In genomic region chr7:80929619-80930018, GRCh38 we compare ENCODE assay signal across 1 cellular context.
TF ChIP-seq lines count a peak whose summit lies in the region.

No MANE protein-coding gene starts in this region.

TF ChIP-seq in GM23338, 12 proteins besides CTCF, POLR2A, EP300 and RAD21 (continued from another document):
- TF ChIP-seq REST (IDR thresholded peaks at IDR 0.05; ENCODE audit: unreplicated experiment) (no peak), ZNF114 (CRISPR knock-in tag; IDR thresholded peaks at IDR 0.05) (no peak), EZH2phosphoT487 (IDR thresholded peaks at IDR 0.05; ENCODE audit: unreplicated experiment) (no peak), EZH2 (IDR thresholded peaks at IDR 0.05; ENCODE audit: low read depth, unreplicated experiment) (no peak), ETS1 (IDR thresholded peaks at IDR 0.05) (no peak), JUNB (IDR thresholded peaks at IDR 0.05; ENCODE audit: unreplicated experiment) (no peak), CREB1 (CRISPR knock-in tag; IDR thresholded peaks at IDR 0.05; ENCODE audit: low read depth) (no peak), ZNF462 (CRISPR knock-in tag; IDR thresholded peaks at IDR 0.05) (no peak), STAT1 (IDR thresholded peaks at IDR 0.05; ENCODE audit: unreplicated experiment) (no peak), POLR2AphosphoS5 (IDR thresholded peaks at IDR 0.05; ENCODE audit: low read depth) (no peak)
